In genomic region chr14:36476061-36476460, GRCh38 we compare ENCODE assay signal across 11 cellular contexts. TPM values are rescaled to one million over a fixed set of nuclear protein-coding genes. Genes with fewer than 3 reads are reported as not detected.
"Had no signal": no experiment of that assay in that cellular context is flagged by ENCODE, and none has a peak within 500 bp of the region (broad histone marks: within the 10 kb centered on the region; RNA-seq: fewer than 3 reads in every experiment).

No MANE protein-coding gene starts in this region.

RNA-seq across cellular contexts. Expression of gene NKX2-1, which starts 44.0 kb away (rescaled TPM):
- total RNA-seq: OCI-LY7, PC-3, PC-9, Peyer's patch, Right ventricle myocardium inferior, Right ventricle myocardium superior, RPMI7951, SJCRH30, SJSA1, SK-MEL-5 had no signal
- polyA plus RNA-seq: SK-N-SH had no signal
